In the genomic region with DNA sequence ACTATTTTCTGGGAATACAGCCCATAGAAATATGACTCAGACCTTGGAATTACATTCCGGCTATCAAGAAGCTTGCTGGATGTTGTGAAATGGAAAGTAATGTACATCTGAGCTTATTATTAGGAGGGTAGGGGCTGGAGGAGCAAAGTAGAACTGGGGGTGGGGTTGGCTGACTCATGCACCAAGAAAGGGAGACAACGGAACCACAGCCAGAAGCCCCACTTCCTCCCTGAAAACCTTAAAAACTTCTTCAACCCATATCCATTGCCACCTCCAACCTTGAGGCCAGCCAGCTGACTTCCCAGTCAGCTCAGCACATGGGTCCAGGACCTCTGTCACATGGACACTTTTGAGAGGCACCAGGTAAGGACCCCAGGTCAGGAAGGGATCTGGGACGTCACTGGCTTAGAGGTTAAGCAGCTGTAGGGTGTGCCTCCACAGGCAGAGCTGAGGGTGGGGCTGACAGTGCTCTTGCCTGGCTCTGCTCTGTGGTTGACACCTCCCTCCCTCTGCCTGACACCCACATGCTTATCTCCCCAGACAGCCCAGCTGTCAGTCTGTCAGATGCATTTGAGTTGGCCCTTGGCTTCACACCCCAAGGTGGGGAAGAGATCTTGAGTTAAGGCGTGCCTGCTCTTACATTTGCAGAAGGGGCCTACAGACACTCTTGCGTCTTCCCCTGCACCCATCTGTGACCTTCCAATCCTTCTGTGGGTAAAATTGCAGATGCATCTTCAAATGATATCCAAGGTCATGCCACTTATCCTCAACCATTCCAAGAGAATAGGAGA, we compare ENCODE assay signal across 1 cellular context.
TF ChIP-seq lines count a peak whose summit lies in the region.

No MANE protein-coding gene starts in this region.

TF ChIP-seq in GM12878, 131 proteins besides CTCF, POLR2A, EP300 and RAD21 (continues in another document):
- TF ChIP-seq YY1 (IDR thresholded peaks at IDR 0.05; ENCODE audit: low read depth, low read length) (no peak), FOS (IDR thresholded peaks at IDR 0.05; ENCODE audit: borderline replicate concordance, extremely low read depth, insufficient read length) (no peak), RBBP5 (conservative IDR thresholded peaks at IDR 0.05) (no peak), PKNOX1 (IDR thresholded peaks at IDR 0.05) (peak; percentile 94), ESRRA (IDR thresholded peaks at IDR 0.05; ENCODE audit: low read length) (no peak), FOXK2 (IDR thresholded peaks at IDR 0.05) (no peak), NFIC (IDR thresholded peaks at IDR 0.05; ENCODE audit: low read depth, low read length) (0 out of 2 replicates have a peak, but pooled peaks have one; percentile 28), MXI1 (IDR thresholded peaks at IDR 0.05; ENCODE audit: low read depth, low read length) (no peak), CREB1 (IDR thresholded peaks at IDR 0.05; ENCODE audit: low read depth) (no peak), ZNF24 (IDR thresholded peaks at IDR 0.05) (no peak), NR2F1 (conservative IDR thresholded peaks at IDR 0.05) (peak; percentile 64; the same call in 1 of the 2 replicates), RAD51 (IDR thresholded peaks at IDR 0.05) (no peak), SMAD5 (IDR thresholded peaks at IDR 0.05; ENCODE audit: low read depth) (no peak), IRF5 (IDR thresholded peaks at IDR 0.05; ENCODE audit: borderline replicate concordance) (no peak), BCL11A (IDR thresholded peaks at IDR 0.05; ENCODE audit: low read depth, low read length) (peak; percentile 48), FOXM1 (IDR thresholded peaks at IDR 0.05; ENCODE audit: low read depth, low read length) (no peak), ZBED1 (IDR thresholded peaks at IDR 0.05; ENCODE audit: borderline replicate concordance) (no peak), SUZ12 (IDR thresholded peaks at IDR 0.05; ENCODE audit: unreplicated experiment) (no peak), POLR2AphosphoS2 (IDR thresholded peaks at IDR 0.05; ENCODE audit: low read depth, low read length) (no peak), STAT1 (conservative IDR thresholded peaks at IDR 0.05) (no peak), RFX5 (IDR thresholded peaks at IDR 0.05; ENCODE audit: low read depth, low read length) (no peak), KAT2A (conservative IDR thresholded peaks at IDR 0.05; ENCODE audit: control insufficient read depth, low read depth, low read length) (no peak), PAX5 (IDR thresholded peaks at IDR 0.05; ENCODE audit: borderline replicate concordance, low read depth, low read length) (peak; percentile 45; the same call in 1 of the 2 replicates), HDGF (IDR thresholded peaks at IDR 0.05) (peak; percentile 57; the same call in 1 of the 2 replicates), JUND (IDR thresholded peaks at IDR 0.05; ENCODE audit: low read depth, low read length) (no peak), ZNF622 (IDR thresholded peaks at IDR 0.05) (no peak), SMC3 (IDR thresholded peaks at IDR 0.05; ENCODE audit: borderline replicate concordance, low read length) (no peak), MTA3 (IDR thresholded peaks at IDR 0.05; ENCODE audit: borderline replicate concordance, low read length) (no peak), ZNF207 (IDR thresholded peaks at IDR 0.05; ENCODE audit: borderline replicate concordance) (no peak)
- TF ChIP-seq, protein P1, sequence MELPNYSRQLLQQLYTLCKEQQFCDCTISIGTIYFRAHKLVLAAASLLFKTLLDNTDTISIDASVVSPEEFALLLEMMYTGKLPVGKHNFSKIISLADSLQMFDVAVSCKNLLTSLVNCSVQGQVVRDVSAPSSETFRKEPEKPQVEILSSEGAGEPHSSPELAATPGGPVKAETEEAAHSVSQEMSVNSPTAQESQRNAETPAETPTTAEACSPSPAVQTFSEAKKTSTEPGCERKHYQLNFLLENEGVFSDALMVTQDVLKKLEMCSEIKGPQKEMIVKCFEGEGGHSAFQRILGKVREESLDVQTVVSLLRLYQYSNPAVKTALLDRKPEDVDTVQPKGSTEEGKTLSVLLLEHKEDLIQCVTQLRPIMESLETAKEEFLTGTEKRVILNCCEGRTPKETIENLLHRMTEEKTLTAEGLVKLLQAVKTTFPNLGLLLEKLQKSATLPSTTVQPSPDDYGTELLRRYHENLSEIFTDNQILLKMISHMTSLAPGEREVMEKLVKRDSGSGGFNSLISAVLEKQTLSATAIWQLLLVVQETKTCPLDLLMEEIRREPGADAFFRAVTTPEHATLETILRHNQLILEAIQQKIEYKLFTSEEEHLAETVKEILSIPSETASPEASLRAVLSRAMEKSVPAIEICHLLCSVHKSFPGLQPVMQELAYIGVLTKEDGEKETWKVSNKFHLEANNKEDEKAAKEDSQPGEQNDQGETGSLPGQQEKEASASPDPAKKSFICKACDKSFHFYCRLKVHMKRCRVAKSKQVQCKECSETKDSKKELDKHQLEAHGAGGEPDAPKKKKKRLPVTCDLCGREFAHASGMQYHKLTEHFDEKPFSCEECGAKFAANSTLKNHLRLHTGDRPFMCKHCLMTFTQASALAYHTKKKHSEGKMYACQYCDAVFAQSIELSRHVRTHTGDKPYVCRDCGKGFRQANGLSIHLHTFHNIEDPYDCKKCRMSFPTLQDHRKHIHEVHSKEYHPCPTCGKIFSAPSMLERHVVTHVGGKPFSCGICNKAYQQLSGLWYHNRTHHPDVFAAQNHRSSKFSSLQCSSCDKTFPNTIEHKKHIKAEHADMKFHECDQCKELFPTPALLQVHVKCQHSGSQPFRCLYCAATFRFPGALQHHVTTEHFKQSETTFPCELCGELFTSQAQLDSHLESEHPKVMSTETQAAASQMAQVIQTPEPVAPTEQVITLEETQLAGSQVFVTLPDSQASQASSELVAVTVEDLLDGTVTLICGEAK (IDR thresholded peaks at IDR 0.05; ENCODE audit: borderline replicate concordance): no peak
- TF ChIP-seq, protein P2, sequence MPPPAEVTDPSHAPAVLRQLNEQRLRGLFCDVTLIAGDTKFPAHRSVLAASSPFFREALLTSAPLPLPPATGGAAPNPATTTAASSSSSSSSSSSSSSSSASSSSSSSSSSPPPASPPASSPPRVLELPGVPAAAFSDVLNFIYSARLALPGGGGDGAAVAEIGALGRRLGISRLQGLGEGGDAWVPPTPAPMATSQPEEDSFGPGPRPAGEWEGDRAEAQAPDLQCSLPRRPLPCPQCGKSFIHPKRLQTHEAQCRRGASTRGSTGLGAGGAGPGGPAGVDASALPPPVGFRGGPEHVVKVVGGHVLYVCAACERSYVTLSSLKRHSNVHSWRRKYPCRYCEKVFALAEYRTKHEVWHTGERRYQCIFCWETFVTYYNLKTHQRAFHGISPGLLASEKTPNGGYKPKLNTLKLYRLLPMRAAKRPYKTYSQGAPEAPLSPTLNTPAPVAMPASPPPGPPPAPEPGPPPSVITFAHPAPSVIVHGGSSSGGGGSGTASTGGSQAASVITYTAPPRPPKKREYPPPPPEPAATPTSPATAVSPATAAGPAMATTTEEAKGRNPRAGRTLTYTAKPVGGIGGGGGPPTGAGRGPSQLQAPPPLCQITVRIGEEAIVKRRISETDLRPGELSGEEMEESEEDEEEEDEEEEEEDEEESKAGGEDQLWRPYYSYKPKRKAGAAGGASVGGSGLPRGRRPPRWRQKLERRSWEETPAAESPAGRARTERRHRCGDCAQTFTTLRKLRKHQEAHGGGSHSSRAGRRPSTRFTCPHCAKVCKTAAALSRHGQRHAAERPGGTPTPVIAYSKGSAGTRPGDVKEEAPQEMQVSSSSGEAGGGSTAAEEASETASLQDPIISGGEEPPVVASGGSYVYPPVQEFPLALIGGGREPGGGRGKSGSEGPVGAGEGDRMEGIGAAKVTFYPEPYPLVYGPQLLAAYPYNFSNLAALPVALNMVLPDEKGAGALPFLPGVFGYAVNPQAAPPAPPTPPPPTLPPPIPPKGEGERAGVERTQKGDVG (CRISPR knock-in tag; IDR thresholded peaks at IDR 0.05): no peak
- TF ChIP-seq, protein P3, sequence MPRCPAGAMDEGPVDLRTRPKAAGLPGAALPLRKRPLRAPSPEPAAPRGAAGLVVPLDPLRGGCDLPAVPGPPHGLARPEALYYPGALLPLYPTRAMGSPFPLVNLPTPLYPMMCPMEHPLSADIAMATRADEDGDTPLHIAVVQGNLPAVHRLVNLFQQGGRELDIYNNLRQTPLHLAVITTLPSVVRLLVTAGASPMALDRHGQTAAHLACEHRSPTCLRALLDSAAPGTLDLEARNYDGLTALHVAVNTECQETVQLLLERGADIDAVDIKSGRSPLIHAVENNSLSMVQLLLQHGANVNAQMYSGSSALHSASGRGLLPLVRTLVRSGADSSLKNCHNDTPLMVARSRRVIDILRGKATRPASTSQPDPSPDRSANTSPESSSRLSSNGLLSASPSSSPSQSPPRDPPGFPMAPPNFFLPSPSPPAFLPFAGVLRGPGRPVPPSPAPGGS (IDR thresholded peaks at IDR 0.05; ENCODE audit: borderline replicate concordance, insufficient read depth, low read depth, low read length, poor library complexity, severe bottlenecking): no peak
- TF ChIP-seq, protein P4, sequence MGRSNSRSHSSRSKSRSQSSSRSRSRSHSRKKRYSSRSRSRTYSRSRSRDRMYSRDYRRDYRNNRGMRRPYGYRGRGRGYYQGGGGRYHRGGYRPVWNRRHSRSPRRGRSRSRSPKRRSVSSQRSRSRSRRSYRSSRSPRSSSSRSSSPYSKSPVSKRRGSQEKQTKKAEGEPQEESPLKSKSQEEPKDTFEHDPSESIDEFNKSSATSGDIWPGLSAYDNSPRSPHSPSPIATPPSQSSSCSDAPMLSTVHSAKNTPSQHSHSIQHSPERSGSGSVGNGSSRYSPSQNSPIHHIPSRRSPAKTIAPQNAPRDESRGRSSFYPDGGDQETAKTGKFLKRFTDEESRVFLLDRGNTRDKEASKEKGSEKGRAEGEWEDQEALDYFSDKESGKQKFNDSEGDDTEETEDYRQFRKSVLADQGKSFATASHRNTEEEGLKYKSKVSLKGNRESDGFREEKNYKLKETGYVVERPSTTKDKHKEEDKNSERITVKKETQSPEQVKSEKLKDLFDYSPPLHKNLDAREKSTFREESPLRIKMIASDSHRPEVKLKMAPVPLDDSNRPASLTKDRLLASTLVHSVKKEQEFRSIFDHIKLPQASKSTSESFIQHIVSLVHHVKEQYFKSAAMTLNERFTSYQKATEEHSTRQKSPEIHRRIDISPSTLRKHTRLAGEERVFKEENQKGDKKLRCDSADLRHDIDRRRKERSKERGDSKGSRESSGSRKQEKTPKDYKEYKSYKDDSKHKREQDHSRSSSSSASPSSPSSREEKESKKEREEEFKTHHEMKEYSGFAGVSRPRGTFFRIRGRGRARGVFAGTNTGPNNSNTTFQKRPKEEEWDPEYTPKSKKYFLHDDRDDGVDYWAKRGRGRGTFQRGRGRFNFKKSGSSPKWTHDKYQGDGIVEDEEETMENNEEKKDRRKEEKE (IDR thresholded peaks at IDR 0.05): no peak
- TF ChIP-seq, protein P5, sequence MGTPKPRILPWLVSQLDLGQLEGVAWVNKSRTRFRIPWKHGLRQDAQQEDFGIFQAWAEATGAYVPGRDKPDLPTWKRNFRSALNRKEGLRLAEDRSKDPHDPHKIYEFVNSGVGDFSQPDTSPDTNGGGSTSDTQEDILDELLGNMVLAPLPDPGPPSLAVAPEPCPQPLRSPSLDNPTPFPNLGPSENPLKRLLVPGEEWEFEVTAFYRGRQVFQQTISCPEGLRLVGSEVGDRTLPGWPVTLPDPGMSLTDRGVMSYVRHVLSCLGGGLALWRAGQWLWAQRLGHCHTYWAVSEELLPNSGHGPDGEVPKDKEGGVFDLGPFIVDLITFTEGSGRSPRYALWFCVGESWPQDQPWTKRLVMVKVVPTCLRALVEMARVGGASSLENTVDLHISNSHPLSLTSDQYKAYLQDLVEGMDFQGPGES (IDR thresholded peaks at IDR 0.05): no peak
- TF ChIP-seq, protein P6, sequence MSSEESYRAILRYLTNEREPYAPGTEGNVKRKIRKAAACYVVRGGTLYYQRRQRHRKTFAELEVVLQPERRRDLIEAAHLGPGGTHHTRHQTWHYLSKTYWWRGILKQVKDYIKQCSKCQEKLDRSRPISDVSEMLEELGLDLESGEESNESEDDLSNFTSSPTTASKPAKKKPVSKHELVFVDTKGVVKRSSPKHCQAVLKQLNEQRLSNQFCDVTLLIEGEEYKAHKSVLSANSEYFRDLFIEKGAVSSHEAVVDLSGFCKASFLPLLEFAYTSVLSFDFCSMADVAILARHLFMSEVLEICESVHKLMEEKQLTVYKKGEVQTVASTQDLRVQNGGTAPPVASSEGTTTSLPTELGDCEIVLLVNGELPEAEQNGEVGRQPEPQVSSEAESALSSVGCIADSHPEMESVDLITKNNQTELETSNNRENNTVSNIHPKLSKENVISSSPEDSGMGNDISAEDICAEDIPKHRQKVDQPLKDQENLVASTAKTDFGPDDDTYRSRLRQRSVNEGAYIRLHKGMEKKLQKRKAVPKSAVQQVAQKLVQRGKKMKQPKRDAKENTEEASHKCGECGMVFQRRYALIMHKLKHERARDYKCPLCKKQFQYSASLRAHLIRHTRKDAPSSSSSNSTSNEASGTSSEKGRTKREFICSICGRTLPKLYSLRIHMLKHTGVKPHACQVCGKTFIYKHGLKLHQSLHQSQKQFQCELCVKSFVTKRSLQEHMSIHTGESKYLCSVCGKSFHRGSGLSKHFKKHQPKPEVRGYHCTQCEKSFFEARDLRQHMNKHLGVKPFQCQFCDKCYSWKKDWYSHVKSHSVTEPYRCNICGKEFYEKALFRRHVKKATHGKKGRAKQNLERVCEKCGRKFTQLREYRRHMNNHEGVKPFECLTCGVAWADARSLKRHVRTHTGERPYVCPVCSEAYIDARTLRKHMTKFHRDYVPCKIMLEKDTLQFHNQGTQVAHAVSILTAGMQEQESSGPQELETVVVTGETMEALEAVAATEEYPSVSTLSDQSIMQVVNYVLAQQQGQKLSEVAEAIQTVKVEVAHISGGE (CRISPR knock-in tag; IDR thresholded peaks at IDR 0.05): no peak
- TF ChIP-seq, protein P7, sequence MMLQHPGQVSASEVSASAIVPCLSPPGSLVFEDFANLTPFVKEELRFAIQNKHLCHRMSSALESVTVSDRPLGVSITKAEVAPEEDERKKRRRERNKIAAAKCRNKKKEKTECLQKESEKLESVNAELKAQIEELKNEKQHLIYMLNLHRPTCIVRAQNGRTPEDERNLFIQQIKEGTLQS (IDR thresholded peaks at IDR 0.05; ENCODE audit: borderline replicate concordance, extremely low read depth, low read depth, low read length): no peak
